ENCODE assay signal across 23 cellular contexts in the genomic region with DNA sequence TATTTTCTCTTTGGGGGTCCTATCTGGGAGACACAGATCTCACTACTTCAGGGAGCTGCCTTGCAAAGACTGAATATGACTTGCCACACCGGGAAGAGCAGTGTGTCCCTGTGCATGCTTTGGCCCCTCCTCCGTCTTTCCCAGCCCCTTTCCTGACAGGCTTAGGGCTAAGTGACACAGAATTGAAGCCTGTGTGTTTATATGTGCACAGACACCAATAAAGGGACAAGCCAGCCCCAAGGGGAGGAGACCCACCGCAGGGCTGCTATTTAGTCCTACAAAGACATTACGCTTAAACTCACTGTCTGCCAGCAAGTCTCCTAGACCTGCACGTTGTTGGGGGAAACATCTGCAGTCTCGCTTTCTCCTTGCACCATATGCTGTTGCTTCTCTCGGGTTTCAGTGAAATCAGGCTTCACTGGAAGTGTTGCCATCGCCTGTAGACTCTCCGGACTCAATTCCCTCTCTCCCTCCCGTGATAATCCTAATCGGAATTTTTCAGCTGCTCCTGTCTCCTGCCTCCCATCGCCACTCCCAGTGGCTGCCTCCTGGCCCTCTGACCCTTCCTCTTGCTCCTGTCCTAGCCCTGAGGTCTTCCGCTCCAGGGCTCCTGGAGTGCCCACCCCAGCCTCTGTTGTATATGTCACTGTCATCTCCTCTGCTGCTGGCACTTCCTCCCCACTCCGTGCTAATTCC. TPM values are rescaled to one million over a fixed set of nuclear protein-coding genes. Genes with fewer than 3 reads are reported as not detected.
A peak's percentile ranks its signal among the peaks of the same experiment; 100 is the strongest.
DNase-seq lines count a peak whose midpoint lies in the region; ATAC-seq and TF ChIP-seq lines count a peak whose summit lies in the region.
"Had no signal": no experiment of that assay in that cellular context is flagged by ENCODE, and none has a peak within 500 bp of the region (broad histone marks: within the 10 kb centered on the region; RNA-seq: fewer than 3 reads in every experiment).

No MANE protein-coding gene starts in this region.

- DNase-seq in DMS 273 (lab: John Stamatoyannopoulos, UW; ENCODE audit: unreplicated experiment): peak; percentile 94
- peak; percentile 88 for DNase-seq in NCI-H1694 (lab: John Stamatoyannopoulos, UW)
- no peak for DNase-seq in RWPE2 (ENCODE audit: low spot score)
- no peak for DNase-seq in mesenchymal stem cell
- DNase-seq in activated CD4-positive, CD25-positive, alpha-beta regulatory T cell (lab: John Stamatoyannopoulos, UW): no peak
- DNase-seq in stimulated activated naive B cell treated with anti-CD40 and anti-IgM and Interleukin-4, amounts not matched to agents 10 μg/mL and 1 μg/mL and 100 μg/mL, for 72 hours: no peak
- DNase-seq in NCI-H1930 (lab: John Stamatoyannopoulos, UW): no peak
- DNase-seq: activated CD8-positive, alpha-beta memory T cell treated with anti-CD3 and anti-CD28 coated beads, Interleukin-2, amount 50 U/mL, for 48 hours; activated gamma-delta T cell; brain microvascular endothelial cell; head of caudate nucleus; midbrain; NCI-H1105 treated with DMSO at 0.1 percent for 48 hours; stimulated activated naive CD8-positive, alpha-beta T cell treated with anti-CD3 and anti-CD28 coated beads, Interleukin-15, amount 100 ng/mL, for 72 hours; T-helper 1 cell; transverse colon had no signal

- WGBS in mesenchymal stem cell: 66% methylated on average over 14 of the region's 14 CpGs

- no peaks in the 10 kb centered on the region for H3K9me3 Mint-ChIP-seq in stimulated activated naive B cell treated with anti-CD40 and anti-IgM and Interleukin-4, amounts not matched to agents 10 μg/mL and 1 μg/mL and 100 μg/mL, for 72 hours
- H3K9me3 Mint-ChIP-seq: natural killer cell treated with Interleukin-12 subunit alpha and Interleukin-12 subunit beta and Interleukin-15 and Interleukin-18, amount 100 ng/mL, for 72 hours; stimulated activated naive CD8-positive, alpha-beta T cell treated with anti-CD3 and anti-CD28 coated beads, Interleukin-15, amount 100 ng/mL, for 72 hours had no signal

- no peak overlapping the region for H4K8ac ChIP-seq in mesenchymal stem cell (ENCODE audit: low read length)

- no peak overlapping the region for H2BK5ac ChIP-seq in mesenchymal stem cell (ENCODE audit: low read depth, low read length, poor library complexity, severe bottlenecking)

- H3K27me3 Mint-ChIP-seq in stimulated activated naive B cell treated with anti-CD40 and anti-IgM and Interleukin-4, amounts not matched to agents 10 μg/mL and 1 μg/mL and 100 μg/mL, for 72 hours: no peaks in the 10 kb centered on the region
- H3K27me3 Mint-ChIP-seq: natural killer cell treated with Interleukin-12 subunit alpha and Interleukin-12 subunit beta and Interleukin-15 and Interleukin-18, amount 100 ng/mL, for 72 hours; stimulated activated naive CD8-positive, alpha-beta T cell treated with anti-CD3 and anti-CD28 coated beads, Interleukin-15, amount 100 ng/mL, for 72 hours had no signal

- H3K18ac ChIP-seq in mesenchymal stem cell (ENCODE audit: low read depth in 1 of 2, low read length in 2 of 2): no peak overlapping the region

- no peaks in the 10 kb centered on the region for H3K4me1 ChIP-seq in RWPE2 (ENCODE audit: insufficient read depth, poor library complexity, severe bottlenecking)
- H3K4me1 ChIP-seq in mesenchymal stem cell (ENCODE audit: control insufficient read depth, insufficient read depth, low read depth, low read length): no peaks in the 10 kb centered on the region
- H3K4me1 ChIP-seq: prostate gland, transverse colon had no signal

- ATAC-seq in RWPE2 (ENCODE audit: low read depth) (peak; percentile 17; the same call in 1 of the 3 replicates), HG03354 (IDR thresholded peaks at IDR 0.05; ENCODE audit: poor library complexity, severe bottlenecking, unreplicated experiment) (no peak)
- no peak for ATAC-seq in stimulated activated naive B cell treated with anti-CD40 and anti-IgM and Interleukin-4, amounts not matched to agents 10 μg/mL and 1 μg/mL and 100 μg/mL, for 72 hours (replicated peaks)
- ATAC-seq: left lobe of liver; stimulated activated naive CD8-positive, alpha-beta T cell treated with anti-CD3 and anti-CD28 coated beads, Interleukin-15, amount 100 ng/mL, for 72 hours had no signal

- H3K36me3 ChIP-seq in RWPE2 (ENCODE audit: low read depth) (no peaks in the 10 kb centered on the region), mesenchymal stem cell (ENCODE audit: control insufficient read depth in 1 of 2, insufficient read depth in 2 of 2, low read depth in 1 of 2, low read length in 2 of 2) (no peaks in the 10 kb centered on the region)
- H3K36me3 ChIP-seq: brain microvascular endothelial cell, prostate gland, transverse colon had no signal

- H2BK12ac ChIP-seq in mesenchymal stem cell (ENCODE audit: low read length in 2 of 2): no peak overlapping the region

- H3K27ac Mint-ChIP-seq in stimulated activated naive B cell treated with anti-CD40 and anti-IgM and Interleukin-4, amounts not matched to agents 10 μg/mL and 1 μg/mL and 100 μg/mL, for 72 hours: no peak overlapping the region
- H3K27ac Mint-ChIP-seq: CD14-positive monocyte; natural killer cell treated with Interleukin-12 subunit alpha and Interleukin-12 subunit beta and Interleukin-15 and Interleukin-18, amount 100 ng/mL, for 72 hours; stimulated activated naive CD8-positive, alpha-beta T cell treated with anti-CD3 and anti-CD28 coated beads, Interleukin-15, amount 100 ng/mL, for 72 hours had no signal

- H3K4me3 Mint-ChIP-seq in stimulated activated naive B cell treated with anti-CD40 and anti-IgM and Interleukin-4, amounts not matched to agents 10 μg/mL and 1 μg/mL and 100 μg/mL, for 72 hours: no peak overlapping the region
- H3K4me3 Mint-ChIP-seq: CD14-positive monocyte; natural killer cell treated with Interleukin-12 subunit alpha and Interleukin-12 subunit beta and Interleukin-15 and Interleukin-18, amount 100 ng/mL, for 72 hours; stimulated activated naive CD8-positive, alpha-beta T cell treated with anti-CD3 and anti-CD28 coated beads, Interleukin-15, amount 100 ng/mL, for 72 hours had no signal

- no peak overlapping the region for H3K4me2 ChIP-seq in mesenchymal stem cell (ENCODE audit: low read length, poor library complexity, severe bottlenecking)

- H3K27me3 ChIP-seq in RWPE2 (ENCODE audit: insufficient read depth, poor library complexity, severe bottlenecking) (peaks cover 11% of the 10 kb centered on the region), mesenchymal stem cell (ENCODE audit: control insufficient read depth in 1 of 2, insufficient read depth in 1 of 2, low read length in 2 of 2) (peaks cover 8 to 15% of the 10 kb centered on the region in 2 experiments)
- H3K27me3 ChIP-seq: brain microvascular endothelial cell, transverse colon had no signal

- no peaks in the 10 kb centered on the region for H3K36me3 Mint-ChIP-seq in stimulated activated naive B cell treated with anti-CD40 and anti-IgM and Interleukin-4, amounts not matched to agents 10 μg/mL and 1 μg/mL and 100 μg/mL, for 72 hours
- H3K36me3 Mint-ChIP-seq: CD14-positive monocyte; natural killer cell treated with Interleukin-12 subunit alpha and Interleukin-12 subunit beta and Interleukin-15 and Interleukin-18, amount 100 ng/mL, for 72 hours had no signal

- TF ChIP-seq CTCF in RWPE2 (IDR thresholded peaks at IDR 0.05; ENCODE audit: poor library complexity, severe bottlenecking): no peak

- H4K91ac ChIP-seq in mesenchymal stem cell (ENCODE audit: low read length): no peak overlapping the region

- H3K23ac ChIP-seq in mesenchymal stem cell (ENCODE audit: low read length in 2 of 2): no peak overlapping the region

- no peak overlapping the region for H3K4me3 ChIP-seq in RWPE2 (ENCODE audit: severe bottlenecking)
- no peak overlapping the region for H3K4me3 ChIP-seq in mesenchymal stem cell (ENCODE audit: insufficient read depth in 1 of 2, low read depth in 1 of 2, low read length in 2 of 2)
- H3K4me3 ChIP-seq: prostate gland, skin epidermis, transverse colon had no signal

- H2BK120ac ChIP-seq in mesenchymal stem cell (ENCODE audit: low read depth, low read length): no peak overlapping the region

- peak overlapping the region; percentile 5 for H2AFZ ChIP-seq in mesenchymal stem cell (ENCODE audit: low read depth, low read length)

- H2AK5ac ChIP-seq in mesenchymal stem cell (ENCODE audit: low read length, severe bottlenecking): no peak overlapping the region

- peak overlapping the region in 1 of 2 experiments; percentile 60 for H3K14ac ChIP-seq in mesenchymal stem cell (ENCODE audit: low read length in 2 of 2)

- H3K4me1 Mint-ChIP-seq in stimulated activated naive B cell treated with anti-CD40 and anti-IgM and Interleukin-4, amounts not matched to agents 10 μg/mL and 1 μg/mL and 100 μg/mL, for 72 hours: no peaks in the 10 kb centered on the region
- H3K4me1 Mint-ChIP-seq: CD14-positive monocyte; stimulated activated naive CD8-positive, alpha-beta T cell treated with anti-CD3 and anti-CD28 coated beads, Interleukin-15, amount 100 ng/mL, for 72 hours had no signal

- H3K27ac ChIP-seq in RWPE2 (ENCODE audit: poor library complexity, severe bottlenecking) (no peak overlapping the region), mesenchymal stem cell (ENCODE audit: low read length, poor library complexity, severe bottlenecking) (no peak overlapping the region)
- H3K27ac ChIP-seq: brain microvascular endothelial cell, prostate gland, skin epidermis, transverse colon had no signal

- H3K9me3 ChIP-seq in RWPE2 (ENCODE audit: severe bottlenecking): no peaks in the 10 kb centered on the region
- H3K9me3 ChIP-seq in mesenchymal stem cell (ENCODE audit: control insufficient read depth, low read length): no peaks in the 10 kb centered on the region
- H3K9me3 ChIP-seq: prostate gland, transverse colon had no signal

- H3K79me1 ChIP-seq in mesenchymal stem cell (replicated peaks; ENCODE audit: low read length, poor library complexity, severe bottlenecking): no peaks in the 10 kb centered on the region

- H3K4ac ChIP-seq in mesenchymal stem cell (ENCODE audit: low read depth in 1 of 2, low read length in 2 of 2): no peak overlapping the region

- no peak overlapping the region for H3K9ac ChIP-seq in mesenchymal stem cell (ENCODE audit: low read length)

- no peak overlapping the region for H2BK15ac ChIP-seq in mesenchymal stem cell (ENCODE audit: low read depth, poor library complexity, severe bottlenecking)

RNA-seq across cellular contexts. Expression of a gene that starts 58.5 kb away (rescaled TPM):
- polyA plus RNA-seq in mesenchymal stem cell (2013, experiment 1 of 2): not detected
- polyA plus RNA-seq in mesenchymal stem cell (2013, experiment 2 of 2): not detected
- polyA plus RNA-seq: AG04450, CD14-positive monocyte had no signal

Comparison
In these comparisons a context has a peak if more than half of its experiments do, and no peak if none do; other contexts are left out.
1. DNase-seq: peak in DMS 273 (single experiment) and NCI-H1694 (single experiment); none in RWPE2 (single experiment), mesenchymal stem cell (single experiment), activated CD4-positive, CD25-positive, alpha-beta regulatory T cell (0 of 4), stimulated activated naive B cell treated with anti-CD40 and anti-IgM and Interleukin-4, amounts not matched to agents 10 μg/mL and 1 μg/mL and 100 μg/mL, for 72 hours (single experiment) and NCI-H1930 (0 of 2).